In genomic region chr6:42727084-42727601, GRCh38 we compare ENCODE assay signal across 1 cellular context.
TF ChIP-seq lines count a peak whose summit lies in the region.

No MANE protein-coding gene starts in this region.

TF ChIP-seq in WTC11, 78 proteins besides CTCF, POLR2A, EP300 and RAD21 (continued from another document):
- TF ChIP-seq FOXP4 (CRISPR knock-in tag; IDR thresholded peaks at IDR 0.05) (no peak), SMAD3 (CRISPR knock-in tag; IDR thresholded peaks at IDR 0.05; ENCODE audit: borderline replicate concordance) (no peak), SMAD4 (CRISPR knock-in tag; IDR thresholded peaks at IDR 0.05) (no peak), FOXP1 (CRISPR knock-in tag; IDR thresholded peaks at IDR 0.05; ENCODE audit: borderline replicate concordance) (no peak), KAT7 (CRISPR knock-in tag; IDR thresholded peaks at IDR 0.05; ENCODE audit: borderline replicate concordance) (no peak), EMX1 (CRISPR knock-in tag; IDR thresholded peaks at IDR 0.05) (no peak), E2F4 (CRISPR knock-in tag; IDR thresholded peaks at IDR 0.05; ENCODE audit: borderline replicate concordance, low read depth) (no peak), MLX (CRISPR knock-in tag; IDR thresholded peaks at IDR 0.05) (no peak), PRRX2 (CRISPR knock-in tag; IDR thresholded peaks at IDR 0.05) (no peak)
